ENCODE assay signal across 11 cellular contexts in genomic region chr16:23072769-23073549, GRCh38.
DNase-seq lines count a peak whose midpoint lies in the region; ATAC-seq and TF ChIP-seq lines count a peak whose summit lies in the region.
"Had no signal": no experiment of that assay in that cellular context is flagged by ENCODE, and none has a peak within 500 bp of the region (broad histone marks: within the 10 kb centered on the region; RNA-seq: fewer than 3 reads in every experiment).

No MANE protein-coding gene starts in this region.

- ATAC-seq in GM18858 (IDR thresholded peaks at IDR 0.05; ENCODE audit: unreplicated experiment): no peak
- ATAC-seq in stimulated activated naive CD8-positive, alpha-beta T cell treated with anti-CD3 and anti-CD28 coated beads, Interleukin-15, amount 100 ng/mL, for 72 hours: no peak

- H3K27ac Mint-ChIP-seq in HFFc6: peak overlapping the region; percentile 91
- no peak overlapping the region for H3K27ac Mint-ChIP-seq in stimulated activated naive CD8-positive, alpha-beta T cell treated with anti-CD3 and anti-CD28 coated beads, Interleukin-15, amount 100 ng/mL, for 72 hours

- H3K27ac ChIP-seq in C4-2B: no peak overlapping the region
- H3K27ac ChIP-seq: pancreas had no signal

- DNase-seq in HFFc6 (peak; percentile 14), astrocyte of the hippocampus (ENCODE audit: low read depth, low spot score) (peak; percentile 37), kidney glomerular epithelial cell (lab: John Stamatoyannopoulos, UW) (peak; percentile 30), HuH-7.5 (ENCODE audit: low spot score) (no peak), RKO (ENCODE audit: low spot score) (no peak)
- DNase-seq in stimulated activated naive CD8-positive, alpha-beta T cell treated with anti-CD3 and anti-CD28 coated beads, Interleukin-15, amount 100 ng/mL, for 72 hours: no peak
- DNase-seq: activated T-cell treated with anti-CD3 and anti-CD28 coated beads, Interleukin-2, amount 50 U/mL, for 1 hour; H7; pancreas had no signal

- H3K36me3 Mint-ChIP-seq in HFFc6 (ENCODE audit: low read depth): peaks cover 9% of the 10 kb centered on the region

- TF ChIP-seq CTCF in C4-2B (conservative IDR thresholded peaks at IDR 0.05) (peak; percentile 25), HFFc6 (IDR thresholded peaks at IDR 0.05) (peak; percentile 39)

- no peaks in the 10 kb centered on the region; the same call in 1 of the 2 replicates for H3K27me3 Mint-ChIP-seq in HFFc6 (ENCODE audit: insufficient read depth)
- H3K27me3 Mint-ChIP-seq in stimulated activated naive CD8-positive, alpha-beta T cell treated with anti-CD3 and anti-CD28 coated beads, Interleukin-15, amount 100 ng/mL, for 72 hours: no peaks in the 10 kb centered on the region

- H3K9me3 Mint-ChIP-seq in HFFc6: no peaks in the 10 kb centered on the region
- no peaks in the 10 kb centered on the region for H3K9me3 Mint-ChIP-seq in stimulated activated naive CD8-positive, alpha-beta T cell treated with anti-CD3 and anti-CD28 coated beads, Interleukin-15, amount 100 ng/mL, for 72 hours

- peaks cover 32% of the 10 kb centered on the region for H3K4me1 Mint-ChIP-seq in HFFc6 (ENCODE audit: low read depth)
- H3K4me1 Mint-ChIP-seq in stimulated activated naive CD8-positive, alpha-beta T cell treated with anti-CD3 and anti-CD28 coated beads, Interleukin-15, amount 100 ng/mL, for 72 hours: no peaks in the 10 kb centered on the region

- peak overlapping the region; percentile 80 for H3K4me3 Mint-ChIP-seq in HFFc6
- no peak overlapping the region for H3K4me3 Mint-ChIP-seq in stimulated activated naive CD8-positive, alpha-beta T cell treated with anti-CD3 and anti-CD28 coated beads, Interleukin-15, amount 100 ng/mL, for 72 hours

Comparison
In these comparisons a context has a peak if more than half of its experiments do, and no peak if none do; other contexts are left out.
1. DNase-seq: peak in HFFc6 (single experiment), astrocyte of the hippocampus (single experiment) and kidney glomerular epithelial cell (single experiment); none in HuH-7.5 (single experiment), stimulated activated naive CD8-positive, alpha-beta T cell treated with anti-CD3 and anti-CD28 coated beads, Interleukin-15, amount 100 ng/mL, for 72 hours (0 of 2) and RKO (single experiment).